ENCODE assay signal across 8 cellular contexts in the genomic region with DNA sequence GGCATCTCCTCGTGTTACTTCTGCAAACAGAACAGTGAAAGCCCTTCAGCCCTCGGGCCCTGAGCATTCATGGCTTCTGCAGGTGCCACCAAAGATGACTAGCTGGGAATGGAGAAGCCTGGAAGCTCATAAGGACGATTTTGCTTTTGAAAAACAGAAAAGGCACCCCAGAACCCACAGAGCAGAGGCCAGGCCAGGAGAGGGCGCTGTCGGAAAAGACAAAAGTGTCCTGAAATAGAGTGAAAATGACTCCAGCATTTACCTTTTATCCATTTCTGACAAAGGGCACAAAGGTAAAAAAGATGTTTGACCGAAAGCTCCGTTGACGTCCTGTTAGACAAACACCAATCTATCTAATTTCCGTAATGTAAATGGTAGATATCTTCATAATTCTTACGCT. TPM values are rescaled to one million over a fixed set of nuclear protein-coding genes. Genes with fewer than 3 reads are reported as not detected.
DNase-seq lines count a peak whose midpoint lies in the region; ATAC-seq, FAIRE-seq and TF ChIP-seq lines count a peak whose summit lies in the region.

No MANE protein-coding gene starts in this region.

- TF ChIP-seq CTCF in BJ (IDR thresholded peaks at IDR 0.05; ENCODE audit: insufficient read depth, low read depth, low read length) (peak; percentile 55), HFF-Myc (IDR thresholded peaks at IDR 0.05; ENCODE audit: low read depth, low read length, missing control alignments) (peak; percentile 75), astrocyte (IDR thresholded peaks at IDR 0.05; ENCODE audit: insufficient read depth, low read depth, low read length) (peak; percentile 30)

- peaks cover 9% of the 10 kb centered on the region for H3K4me1 ChIP-seq in astrocyte (ENCODE audit: insufficient read depth, low read length)

- H3K27me3 ChIP-seq in BJ (ENCODE audit: control insufficient read depth, insufficient read depth, low read length) = no peaks in the 10 kb centered on the region
- no peaks in the 10 kb centered on the region for H3K27me3 ChIP-seq in astrocyte (ENCODE audit: insufficient read depth, low read length)

- peaks cover 13% of the 10 kb centered on the region for H3K9me3 Mint-ChIP-seq in astrocyte (ENCODE audit: unreplicated experiment)

- H3K27ac ChIP-seq in astrocyte (ENCODE audit: low read depth, low read length) = no peak overlapping the region

- H3K27ac Mint-ChIP-seq in T-helper 17 cell = no peak overlapping the region
- H3K27ac Mint-ChIP-seq in astrocyte (ENCODE audit: unreplicated experiment) = no peak overlapping the region

- H4K20me1 ChIP-seq in astrocyte (ENCODE audit: insufficient read depth, low read length) = no peaks in the 10 kb centered on the region

- ATAC-seq in T-helper 17 cell (peak; percentile 51), left colon (peak; percentile 66), HG02885 (IDR thresholded peaks at IDR 0.05; ENCODE audit: poor library complexity, unreplicated experiment) (no peak)

- DNase-seq in BJ (ENCODE audit: low read depth) (no peak), HFF-Myc (ENCODE audit: extremely low read depth, low read depth) (no peak), T-helper 17 cell (peak; percentile 37 to 63 (median 45)), astrocyte (ENCODE audit: low read depth) (no peak), left colon (peak in 1 of 2 donors; percentile 85)
- peak; percentile 62 to 75 for DNase-seq in stimulated activated CD4-positive, alpha-beta T cell treated with anti-CD3 and anti-CD28 coated beads, Interleukin-4, amount 100 ng/mL, for 48 hours (ENCODE audit: low read depth in 2 of 2)
- no peak for DNase-seq in NK-92 treated with Interleukin-12 subunit alpha and Interleukin-12 subunit beta, amount 100 ng/mL, for 24 hours (lab: John Stamatoyannopoulos, UW)

- POLR2A ChIA-PET in BJ (lab: Charles Lee) = no interaction called here

- H3K4me3 Mint-ChIP-seq in T-helper 17 cell (no peak overlapping the region), astrocyte (ENCODE audit: unreplicated experiment) (no peak overlapping the region)

- no peak overlapping the region for H3K4me2 ChIP-seq in astrocyte (ENCODE audit: low read length)

- intact Hi-C loops in left colon (cut with DNase I, micrococcal nuclease) = no loop called here

- peaks cover 7% of the 10 kb centered on the region for H3K4me1 Mint-ChIP-seq in T-helper 17 cell
- H3K4me1 Mint-ChIP-seq in astrocyte (ENCODE audit: low read depth, unreplicated experiment) = peaks cover 15% of the 10 kb centered on the region

- H2AFZ ChIP-seq in astrocyte (ENCODE audit: low read depth, low read length) = no peak overlapping the region

- H3K27me3 Mint-ChIP-seq in T-helper 17 cell = peaks cover 45% of the 10 kb centered on the region
- H3K27me3 Mint-ChIP-seq in astrocyte (ENCODE audit: low read depth, unreplicated experiment) = no peaks in the 10 kb centered on the region

- H3K9me3 ChIP-seq in T-helper 17 cell (ENCODE audit: control insufficient read depth, low read length, poor library complexity, severe bottlenecking) (no peaks in the 10 kb centered on the region), astrocyte (ENCODE audit: insufficient read depth, low read depth, low read length) (peaks cover 3% of the 10 kb centered on the region)

- no peak for FAIRE-seq in astrocyte (lab: Jason Lieb, UNC)

- H3K4me3 ChIP-seq in BJ (ENCODE audit: low read depth, low read length) (no peak overlapping the region), HFF-Myc (replicated peaks; ENCODE audit: low read depth, low read length) (no peak overlapping the region), astrocyte (ENCODE audit: insufficient read depth, low read depth, low read length) (no peak overlapping the region)

- H3K36me3 ChIP-seq in BJ (ENCODE audit: control insufficient read depth, insufficient read depth, low read length) (no peaks in the 10 kb centered on the region), astrocyte (ENCODE audit: insufficient read depth, low read length) (no peaks in the 10 kb centered on the region)

- no peak overlapping the region for H3K9ac ChIP-seq in astrocyte (ENCODE audit: low read length)

- CTCF ChIA-PET in BJ (lab: Yijun Ruan, JAX) = interaction anchor here (0.6 to 3.4 kb wide), 9 partner anchors 13 to 344 kb away, joined by 3 to 47 read pairs (median 5); no protein-coding TSS in a partner anchor

- H3K79me2 ChIP-seq in astrocyte (ENCODE audit: insufficient read depth, low read length) = no peaks in the 10 kb centered on the region

- peaks cover 9% of the 10 kb centered on the region for H3K36me3 Mint-ChIP-seq in T-helper 17 cell (ENCODE audit: low read depth)
- peaks cover 15% of the 10 kb centered on the region for H3K36me3 Mint-ChIP-seq in astrocyte (ENCODE audit: low read depth, unreplicated experiment)

RNA-seq across cellular contexts. Expression of gene ZNF195, which starts 37.6 kb away (rescaled TPM):
- polyA plus RNA-seq in BJ (2011; rRNA removed) = 10.2 and 14.1 TPM in 2 replicates
- 15.3 and 17.4 TPM in 2 replicates for polyA minus RNA-seq in BJ (2011; rRNA and poly(A)+ RNA removed)
- 10 to 100 TPM; 21.5 to 27.6 TPM for total RNA-seq in T-helper 17 cell
- 42.1 and 57.5 TPM in 2 replicates for total RNA-seq in astrocyte
- total RNA-seq in left colon = 10 to 100 TPM; 26.8 to 28.4 TPM

Comparison
In these comparisons a context has a peak if more than half of its experiments do, and no peak if none do; other contexts are left out.
1. DNase-seq: peak in T-helper 17 cell (3 of 3) and stimulated activated CD4-positive, alpha-beta T cell treated with anti-CD3 and anti-CD28 coated beads, Interleukin-4, amount 100 ng/mL, for 48 hours (2 of 2); none in BJ (single experiment), HFF-Myc (single experiment), astrocyte (single experiment) and NK-92 treated with Interleukin-12 subunit alpha and Interleukin-12 subunit beta, amount 100 ng/mL, for 24 hours (single experiment).
2. Peak in every context shown above with its lines, with median percentiles within 50 percentile points of each other: CTCF ChIP-seq.